Comparison of ENCODE assay signal across 16 cellular contexts in the genomic region with DNA sequence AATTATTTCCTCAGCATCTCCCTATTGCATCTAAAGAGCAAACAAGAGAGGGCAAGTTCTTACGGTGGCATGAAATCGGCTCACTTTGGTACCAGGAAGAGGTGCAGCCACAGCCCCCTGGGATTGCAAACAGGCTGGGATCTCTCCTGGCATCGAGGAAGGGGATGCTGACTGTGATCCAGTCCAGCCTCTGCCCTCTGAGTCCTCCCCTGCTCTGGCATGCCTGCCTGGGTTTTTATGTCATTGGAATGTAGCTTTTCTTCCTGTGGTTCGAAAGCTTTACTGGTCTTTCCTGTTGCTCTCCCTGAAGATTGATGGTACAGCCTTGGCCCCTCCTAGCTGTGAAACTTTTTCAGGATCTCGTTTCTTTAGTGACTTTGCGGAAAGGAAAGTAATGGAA. TPM values are rescaled to one million over a fixed set of nuclear protein-coding genes. Genes with fewer than 3 reads are reported as not detected.
A peak's percentile ranks its signal among the peaks of the same experiment; 100 is the strongest.
DNase-seq lines count a peak whose midpoint lies in the region; FAIRE-seq and TF ChIP-seq lines count a peak whose summit lies in the region.
"Had no signal": no experiment of that assay in that cellular context is flagged by ENCODE, and none has a peak within 500 bp of the region (broad histone marks: within the 10 kb centered on the region; RNA-seq: fewer than 3 reads in every experiment).

No MANE protein-coding gene starts in this region.

- FAIRE-seq in bronchial epithelial cell (lab: Jason Lieb, UNC) (peak; percentile 88), keratinocyte (lab: Jason Lieb, UNC) (peak; percentile 89)

- no peak overlapping the region for H3K9ac ChIP-seq in keratinocyte (ENCODE audit: control insufficient read depth, extremely low read depth, insufficient read depth, low read length)

- H3K4me3 ChIP-seq in bronchial epithelial cell (ENCODE audit: low read depth, low read length) = no peak overlapping the region
- H3K4me3 ChIP-seq in keratinocyte (ENCODE audit: control insufficient read depth in 2 of 3, extremely low read depth in 1 of 3, insufficient read depth in 2 of 3, low read depth in 1 of 3, low read length in 3 of 3) = no peak overlapping the region
- no peak overlapping the region for H3K4me3 ChIP-seq in BE2C (ENCODE audit: low read depth, low read length)
- H3K4me3 ChIP-seq: gastrocnemius medialis, skin epidermis had no signal

- no peaks in the 10 kb centered on the region for H3K79me2 ChIP-seq in keratinocyte (ENCODE audit: control insufficient read depth, insufficient read depth, low read length)

- H3K9me3 ChIP-seq in keratinocyte (ENCODE audit: control insufficient read depth, low read depth, low read length) (no peaks in the 10 kb centered on the region), BE2C (no peaks in the 10 kb centered on the region)
- H3K9me3 ChIP-seq: gastrocnemius medialis had no signal

- H2AFZ ChIP-seq in keratinocyte (ENCODE audit: control insufficient read depth, low read length) = no peak overlapping the region

- dilution Hi-C loops in keratinocyte (cut with MboI; ENCODE audit: extremely low pct_ligation_motif_present, low sequenced_read_pairs) = no loop called here

- TF ChIP-seq CTCF in bronchial epithelial cell (IDR thresholded peaks at IDR 0.05; ENCODE audit: insufficient read depth, low read length, severe bottlenecking) (no peak), keratinocyte (optimal IDR thresholded peaks at IDR 0.05 in 1 of 3, IDR thresholded peaks at IDR 0.05 in 1 of 3, conservative IDR thresholded peaks at IDR 0.05 in 1 of 3; ENCODE audit: extremely low read depth in 1 of 3, insufficient read depth in 2 of 3, low read length in 3 of 3) (no peak), BE2C (IDR thresholded peaks at IDR 0.05; ENCODE audit: low read depth, low read length) (no peak)

- DNase-seq in activated CD8-positive, alpha-beta memory T cell treated with anti-CD3 and anti-CD28 coated beads for 24 hours = peak; percentile 24
- no peak for DNase-seq in activated CD8-positive, alpha-beta memory T cell treated with anti-CD3 and anti-CD28 coated beads, Interleukin-2, amount 50 U/mL, for 48 hours
- DNase-seq in bronchial epithelial cell (ENCODE audit: low read depth) (peak; percentile 84), keratinocyte (ENCODE audit: low read depth, low spot score) (no peak), DMS79 (lab: John Stamatoyannopoulos, UW) (no peak), LoVo (ENCODE audit: low spot score) (no peak), G401 (ENCODE audit: low spot score) (no peak), BE2C (no peak)
- DNase-seq: 8988T; activated CD4-positive, alpha-beta T cell treated with anti-CD3 and anti-CD28 coated beads for 36 hours; activated T-cell treated with anti-CD3 and anti-CD28 coated beads, Interleukin-2, amount 50 U/mL, for 24 hours; COR-L47; gastrocnemius medialis; left colon; NCI-H1105 had no signal

- H3K4me1 ChIP-seq in keratinocyte (ENCODE audit: control insufficient read depth, extremely low read depth, insufficient read depth, low read length) = peaks cover 28% of the 10 kb centered on the region
- H3K4me1 ChIP-seq in BE2C = no peaks in the 10 kb centered on the region
- H3K4me1 ChIP-seq: gastrocnemius medialis had no signal

- no peaks in the 10 kb centered on the region for H3K27me3 ChIP-seq in bronchial epithelial cell (ENCODE audit: control insufficient read depth, insufficient read depth, low read length)
- H3K27me3 ChIP-seq in keratinocyte (ENCODE audit: control insufficient read depth, extremely low read depth, insufficient read depth, low read length) = no peaks in the 10 kb centered on the region
- H3K27me3 ChIP-seq in BE2C = no peaks in the 10 kb centered on the region
- H3K27me3 ChIP-seq: gastrocnemius medialis had no signal

- peak overlapping the region; percentile 19 for H3K27ac ChIP-seq in keratinocyte (ENCODE audit: control insufficient read depth, insufficient read depth, low read length)
- H3K27ac ChIP-seq: gastrocnemius medialis had no signal

- no peaks in the 10 kb centered on the region for H3K36me3 ChIP-seq in bronchial epithelial cell (ENCODE audit: control insufficient read depth, insufficient read depth, low read length)
- no peaks in the 10 kb centered on the region for H3K36me3 ChIP-seq in keratinocyte (ENCODE audit: control insufficient read depth in 2 of 2, extremely low read depth in 1 of 2, insufficient read depth in 2 of 2, low read length in 2 of 2)
- no peaks in the 10 kb centered on the region for H3K36me3 ChIP-seq in BE2C

- in situ Hi-C loops in G401 (cut with HindIII; ENCODE audit: low sequenced_read_pairs) = no loop called here

- no peaks in the 10 kb centered on the region for H3K9me1 ChIP-seq in keratinocyte (ENCODE audit: control insufficient read depth, extremely low read depth, insufficient read depth, low read length)

- no peaks in the 10 kb centered on the region for H4K20me1 ChIP-seq in keratinocyte (ENCODE audit: control insufficient read depth, extremely low read depth, insufficient read depth, low read length)

- H3K4me2 ChIP-seq in keratinocyte (ENCODE audit: control insufficient read depth, extremely low read depth, insufficient read depth, low read depth, low read length) = peak overlapping the region; percentile 33

RNA-seq across cellular contexts. Expression of a gene that starts 6.6 kb away (rescaled TPM):
- not detected in 2 replicates for total RNA-seq in bronchial epithelial cell
- polyA plus RNA-seq in keratinocyte = not detected in 3 replicates
- polyA plus RNA-seq in keratinocyte (2011; ENCODE audit: low read depth) = 0.69 TPM
- not detected in 2 replicates for polyA plus RNA-seq in keratinocyte (2011; cell fraction: cytosol; rRNA removed)
- not detected in 2 replicates for polyA plus RNA-seq in keratinocyte (2011; cell fraction: nucleus; rRNA removed)
- polyA plus RNA-seq in keratinocyte (2012; ENCODE audit: low replicate concordance) = 2.6 TPM in 1 of 2 replicates, not detected in the other
- not detected in 3 replicates for polyA minus RNA-seq in keratinocyte
- polyA minus RNA-seq in keratinocyte (2011; cell fraction: cytosol; rRNA and poly(A)+ RNA removed) = not detected
- not detected in 2 replicates for polyA minus RNA-seq in keratinocyte (2011; cell fraction: nucleus; rRNA and poly(A)+ RNA removed)
- not detected in 2 replicates for total RNA-seq in G401 (2014; rRNA removed; shearing (Covaris generic))
- not detected for polyA plus RNA-seq in BE2C (2012; ENCODE audit: insufficient read depth, insufficient read length, low read depth)
- total RNA-seq: activated CD4-positive, alpha-beta T cell treated with anti-CD3 and anti-CD28 coated beads for 36 hours; left colon had no signal

Comparison
In these comparisons a context has a peak if more than half of its experiments do, and no peak if none do; other contexts are left out.
1. DNase-seq: peak in activated CD8-positive, alpha-beta memory T cell treated with anti-CD3 and anti-CD28 coated beads for 24 hours (single experiment) and bronchial epithelial cell (single experiment); none in activated CD8-positive, alpha-beta memory T cell treated with anti-CD3 and anti-CD28 coated beads, Interleukin-2, amount 50 U/mL, for 48 hours (single experiment), keratinocyte (single experiment), DMS79 (single experiment), LoVo (single experiment), G401 (single experiment) and BE2C (single experiment).